ENCODE assay signal across 26 cellular contexts in genomic region chr15:67782592-67782991, GRCh38. TPM values are rescaled to one million over a fixed set of nuclear protein-coding genes. Genes with fewer than 3 reads are reported as not detected.
A peak's percentile ranks its signal among the peaks of the same experiment; 100 is the strongest.
DNase-seq lines count a peak whose midpoint lies in the region; ATAC-seq and TF ChIP-seq lines count a peak whose summit lies in the region.
"Had no signal": no experiment of that assay in that cellular context is flagged by ENCODE, and none has a peak within 500 bp of the region (broad histone marks: within the 10 kb centered on the region; RNA-seq: fewer than 3 reads in every experiment).

No MANE protein-coding gene starts in this region.

- H3K9me3 Mint-ChIP-seq in naive thymus-derived CD4-positive, alpha-beta T cell, result peaks cover 0 to 2% (median 0%) of the 10 kb centered on the region in 11 donors
- no peaks in the 10 kb centered on the region for H3K9me3 Mint-ChIP-seq in activated naive CD8-positive, alpha-beta T cell treated with anti-CD3 and anti-CD28 coated beads, Interleukin-2, amount 50 U/mL, for 24 hours
- H3K9me3 Mint-ChIP-seq: nephron; T-helper 1 cell treated with Interleukin-12 subunit alpha and Interleukin-12 subunit beta and Interleukin-4 antibody, amounts not matched to agents 30 μg/mL and 1 μg/mL, for 36 hours had no signal

- H3K36me3 ChIP-seq in BLaER1 (no peaks in the 10 kb centered on the region), KMS-11 (ENCODE audit: insufficient read depth) (no peaks in the 10 kb centered on the region), WERI-Rb-1 (no peaks in the 10 kb centered on the region)
- H3K36me3 ChIP-seq in naive thymus-derived CD4-positive, alpha-beta T cell (ENCODE audit: control insufficient read depth in 2 of 3, insufficient read depth in 3 of 3, low read length in 3 of 3), result no peaks in the 10 kb centered on the region
- H3K36me3 ChIP-seq: cardiac muscle cell, SJSA1, uterus had no signal

- no peaks in the 10 kb centered on the region for H3K9me3 ChIP-seq in BLaER1
- no peaks in the 10 kb centered on the region for H3K9me3 ChIP-seq in WERI-Rb-1 (ENCODE audit: severe bottlenecking)
- no peaks in the 10 kb centered on the region for H3K9me3 ChIP-seq in naive thymus-derived CD4-positive, alpha-beta T cell (ENCODE audit: control insufficient read depth in 2 of 3, low read length in 3 of 3)
- H3K9me3 ChIP-seq: A549, gastrocnemius medialis, SJSA1, suprapubic skin, uterus had no signal

- POLR2A ChIA-PET in naive thymus-derived CD4-positive, alpha-beta T cell (lab: Charles Lee), result no interaction called here

- intact Hi-C loops in naive thymus-derived CD4-positive, alpha-beta T cell (cut with micrococcal nuclease), result loop anchor here in 1 of 2 donors (5.0 kb wide), 1 partner anchor 55 kb away; no protein-coding TSS in a partner anchor

- no peaks in the 10 kb centered on the region for H3K27me3 Mint-ChIP-seq in naive thymus-derived CD4-positive, alpha-beta T cell
- no peaks in the 10 kb centered on the region for H3K27me3 Mint-ChIP-seq in activated naive CD8-positive, alpha-beta T cell treated with anti-CD3 and anti-CD28 coated beads, Interleukin-2, amount 50 U/mL, for 24 hours

- H3K4me3 Mint-ChIP-seq in naive thymus-derived CD4-positive, alpha-beta T cell, result peak overlapping the region in 1 of 10 donors; percentile 65
- H3K4me3 Mint-ChIP-seq in activated naive CD8-positive, alpha-beta T cell treated with anti-CD3 and anti-CD28 coated beads, Interleukin-2, amount 50 U/mL, for 24 hours, result no peak overlapping the region
- H3K4me3 Mint-ChIP-seq: nephron had no signal

- no peaks in the 10 kb centered on the region for H4K20me1 ChIP-seq in BLaER1
- no peaks in the 10 kb centered on the region for H4K20me1 ChIP-seq in KMS-11 (ENCODE audit: insufficient read depth)

- CTCF ChIA-PET in naive thymus-derived CD4-positive, alpha-beta T cell (lab: Charles Lee), result interaction anchor here (0.9 kb wide), 1 partner anchor 54 kb away, joined by 6 read pairs; no protein-coding TSS in a partner anchor

- TF ChIP-seq CTCF in KMS-11 (conservative IDR thresholded peaks at IDR 0.05; ENCODE audit: low read depth, low read length), result no peak
- TF ChIP-seq CTCF in WERI-Rb-1 (IDR thresholded peaks at IDR 0.05; ENCODE audit: low read depth, low read length), result no peak

- ATAC-seq in naive thymus-derived CD4-positive, alpha-beta T cell, result no peak
- no peak for ATAC-seq in activated naive CD8-positive, alpha-beta T cell treated with anti-CD3 and anti-CD28 coated beads, Interleukin-2, amount 50 U/mL, for 24 hours
- ATAC-seq: A549, gastrocnemius medialis had no signal

- DNase-seq in WERI-Rb-1 (no peak), iPS-NIHi7 (ENCODE audit: extremely low spot score) (peak; percentile 39), kidney glomerular epithelial cell (lab: John Stamatoyannopoulos, UW) (no peak)
- no peak for DNase-seq in activated T-cell treated with anti-CD3 and anti-CD28 coated beads, Interleukin-2, amount 50 U/mL, for 48 hours
- DNase-seq in naive thymus-derived CD4-positive, alpha-beta T cell, result no peak
- no peak for DNase-seq in activated naive CD8-positive, alpha-beta T cell treated with anti-CD3 and anti-CD28 coated beads, Interleukin-2, amount 50 U/mL, for 24 hours
- DNase-seq: activated gamma-delta T cell, dorsolateral prefrontal cortex, erythroblast, gastrocnemius medialis, left cardiac atrium, NCI-H1436 treated with DMSO at 0.1 percent for 48 hours, NCI-H69, uterus had no signal

- no peaks in the 10 kb centered on the region for H3K79me2 ChIP-seq in KMS-11 (ENCODE audit: insufficient read depth, low read depth)

- H3K36me3 Mint-ChIP-seq in naive thymus-derived CD4-positive, alpha-beta T cell, result peaks cover 0 to 21% (median 5%) of the 10 kb centered on the region in 5 donors
- H3K36me3 Mint-ChIP-seq in activated naive CD8-positive, alpha-beta T cell treated with anti-CD3 and anti-CD28 coated beads, Interleukin-2, amount 50 U/mL, for 24 hours (ENCODE audit: low read depth), result no peaks in the 10 kb centered on the region

- H3K4me2 ChIP-seq in BLaER1 (peak overlapping the region; percentile 96), KMS-11 (peak overlapping the region; percentile 86)
- H3K4me2 ChIP-seq: A549 had no signal

- H3K27me3 ChIP-seq in BLaER1 (no peaks in the 10 kb centered on the region), KMS-11 (ENCODE audit: insufficient read depth, low read depth) (no peaks in the 10 kb centered on the region), WERI-Rb-1 (ENCODE audit: insufficient read depth, low read depth, severe bottlenecking) (no peaks in the 10 kb centered on the region)
- H3K27me3 ChIP-seq in naive thymus-derived CD4-positive, alpha-beta T cell (ENCODE audit: control insufficient read depth in 2 of 2, insufficient read depth in 2 of 2, low read length in 2 of 2), result no peaks in the 10 kb centered on the region
- H3K27me3 ChIP-seq: dorsolateral prefrontal cortex, gastrocnemius medialis, SJSA1, suprapubic skin, uterus had no signal

- H3K27ac ChIP-seq in BLaER1 (peak overlapping the region; percentile 92), KMS-11 (peak overlapping the region; percentile 96), WERI-Rb-1 (peak overlapping the region; percentile 42; the same call in 1 of the 2 replicates)
- H3K27ac ChIP-seq in naive thymus-derived CD4-positive, alpha-beta T cell (ENCODE audit: low read depth, low read length), result no peak overlapping the region
- H3K27ac ChIP-seq: A549, cardiac muscle cell, gastrocnemius medialis, SJSA1, suprapubic skin, uterus had no signal

- H3K4me3 ChIP-seq in BLaER1, result peak overlapping the region; percentile 62
- H3K4me3 ChIP-seq in KMS-11 (IDR thresholded peaks at IDR 0.05; ENCODE audit: insufficient read depth, low read depth, low read length), result no peak overlapping the region
- H3K4me3 ChIP-seq in WERI-Rb-1 (ENCODE audit: low read depth, low read length), result no peak overlapping the region
- H3K4me3 ChIP-seq in naive thymus-derived CD4-positive, alpha-beta T cell (ENCODE audit: low read length), result no peak overlapping the region
- H3K4me3 ChIP-seq: A549, cardiac muscle cell, dorsolateral prefrontal cortex, gastrocnemius medialis, SJSA1, suprapubic skin, uterus had no signal

- peak overlapping the region; percentile 76 for H3K9ac ChIP-seq in BLaER1
- H3K9ac ChIP-seq in KMS-11, result peak overlapping the region; percentile 81

- peak overlapping the region in 1 of 9 donors; percentile 87 for H3K27ac Mint-ChIP-seq in naive thymus-derived CD4-positive, alpha-beta T cell
- no peak overlapping the region for H3K27ac Mint-ChIP-seq in activated naive CD8-positive, alpha-beta T cell treated with anti-CD3 and anti-CD28 coated beads, Interleukin-2, amount 50 U/mL, for 24 hours
- H3K27ac Mint-ChIP-seq: nephron had no signal

- H2AFZ ChIP-seq in KMS-11 (ENCODE audit: low read depth), result peak overlapping the region; percentile 60

- H3K4me1 ChIP-seq in BLaER1 (peaks cover 72% of the 10 kb centered on the region), KMS-11 (ENCODE audit: low read depth, poor library complexity, severe bottlenecking) (peaks cover 67% of the 10 kb centered on the region)
- peaks cover 5 to 20% of the 10 kb centered on the region in 2 donors for H3K4me1 ChIP-seq in naive thymus-derived CD4-positive, alpha-beta T cell (ENCODE audit: control insufficient read depth in 2 of 2, insufficient read depth in 2 of 2, low read length in 2 of 2)
- H3K4me1 ChIP-seq: A549, gastrocnemius medialis, SJSA1, suprapubic skin, uterus had no signal

- H3K4me1 Mint-ChIP-seq in naive thymus-derived CD4-positive, alpha-beta T cell, result peaks cover 15 to 39% (median 35%) of the 10 kb centered on the region in 7 donors
- peaks cover 33% of the 10 kb centered on the region for H3K4me1 Mint-ChIP-seq in activated naive CD8-positive, alpha-beta T cell treated with anti-CD3 and anti-CD28 coated beads, Interleukin-2, amount 50 U/mL, for 24 hours

RNA-seq across cellular contexts. Expression of gene SKOR1, which starts 42.7 kb away (rescaled TPM):
- 1 to 10 TPM in 2 of 5 experiments, under 1 TPM in 3; 0.34 to 2.4 (median 0.62) TPM for total RNA-seq in naive thymus-derived CD4-positive, alpha-beta T cell
- polyA plus RNA-seq in naive thymus-derived CD4-positive, alpha-beta T cell, result not detected
- total RNA-seq: H4, SJSA1 had no signal
- polyA plus RNA-seq: cardiac muscle cell had no signal

RNA-seq across cellular contexts. Expression of gene RNU6-1, which starts 57.3 kb away (rescaled TPM):
- not detected for total RNA-seq in naive thymus-derived CD4-positive, alpha-beta T cell
- not detected for polyA plus RNA-seq in naive thymus-derived CD4-positive, alpha-beta T cell
- total RNA-seq: cardiac muscle cell, dorsolateral prefrontal cortex, gastrocnemius medialis, H4, left cardiac atrium, M059J, posterior vena cava, SJSA1, suprapubic skin, uterus had no signal
- polyA plus RNA-seq: A549, BJ, cardiac muscle cell had no signal
